ENCODE assay signal across 1 cellular context in the genomic region with DNA sequence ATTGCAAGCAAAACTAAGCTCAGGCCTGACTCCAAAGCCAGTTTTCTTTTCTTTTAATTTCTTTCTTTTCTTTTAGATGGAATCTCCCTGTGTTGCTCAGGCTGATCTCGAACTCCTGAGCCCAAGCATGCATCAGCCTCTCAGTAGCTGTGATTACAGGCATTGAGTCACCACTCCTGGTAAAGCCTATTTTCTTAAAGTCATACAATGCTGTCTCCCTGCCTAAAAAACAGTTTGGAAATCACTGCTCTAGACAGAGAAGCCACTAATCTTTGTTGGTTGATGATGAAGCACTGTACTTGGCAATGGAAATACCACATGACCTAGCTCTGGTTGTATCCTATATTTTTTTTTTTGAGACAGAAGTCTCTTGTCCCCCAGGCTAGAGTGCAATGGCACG.
TF ChIP-seq lines count a peak whose summit lies in the region.

No MANE protein-coding gene starts in this region.

TF ChIP-seq in WTC11, 78 proteins besides CTCF, POLR2A, EP300 and RAD21 (continued from another document):
- TF ChIP-seq, protein P1, sequence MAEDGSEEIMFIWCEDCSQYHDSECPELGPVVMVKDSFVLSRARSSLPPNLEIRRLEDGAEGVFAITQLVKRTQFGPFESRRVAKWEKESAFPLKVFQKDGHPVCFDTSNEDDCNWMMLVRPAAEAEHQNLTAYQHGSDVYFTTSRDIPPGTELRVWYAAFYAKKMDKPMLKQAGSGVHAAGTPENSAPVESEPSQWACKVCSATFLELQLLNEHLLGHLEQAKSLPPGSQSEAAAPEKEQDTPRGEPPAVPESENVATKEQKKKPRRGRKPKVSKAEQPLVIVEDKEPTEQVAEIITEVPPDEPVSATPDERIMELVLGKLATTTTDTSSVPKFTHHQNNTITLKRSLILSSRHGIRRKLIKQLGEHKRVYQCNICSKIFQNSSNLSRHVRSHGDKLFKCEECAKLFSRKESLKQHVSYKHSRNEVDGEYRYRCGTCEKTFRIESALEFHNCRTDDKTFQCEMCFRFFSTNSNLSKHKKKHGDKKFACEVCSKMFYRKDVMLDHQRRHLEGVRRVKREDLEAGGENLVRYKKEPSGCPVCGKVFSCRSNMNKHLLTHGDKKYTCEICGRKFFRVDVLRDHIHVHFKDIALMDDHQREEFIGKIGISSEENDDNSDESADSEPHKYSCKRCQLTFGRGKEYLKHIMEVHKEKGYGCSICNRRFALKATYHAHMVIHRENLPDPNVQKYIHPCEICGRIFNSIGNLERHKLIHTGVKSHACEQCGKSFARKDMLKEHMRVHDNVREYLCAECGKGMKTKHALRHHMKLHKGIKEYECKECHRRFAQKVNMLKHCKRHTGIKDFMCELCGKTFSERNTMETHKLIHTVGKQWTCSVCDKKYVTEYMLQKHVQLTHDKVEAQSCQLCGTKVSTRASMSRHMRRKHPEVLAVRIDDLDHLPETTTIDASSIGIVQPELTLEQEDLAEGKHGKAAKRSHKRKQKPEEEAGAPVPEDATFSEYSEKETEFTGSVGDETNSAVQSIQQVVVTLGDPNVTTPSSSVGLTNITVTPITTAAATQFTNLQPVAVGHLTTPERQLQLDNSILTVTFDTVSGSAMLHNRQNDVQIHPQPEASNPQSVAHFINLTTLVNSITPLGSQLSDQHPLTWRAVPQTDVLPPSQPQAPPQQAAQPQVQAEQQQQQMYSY (CRISPR knock-in tag; IDR thresholded peaks at IDR 0.05) = no peak
- TF ChIP-seq, protein P2, sequence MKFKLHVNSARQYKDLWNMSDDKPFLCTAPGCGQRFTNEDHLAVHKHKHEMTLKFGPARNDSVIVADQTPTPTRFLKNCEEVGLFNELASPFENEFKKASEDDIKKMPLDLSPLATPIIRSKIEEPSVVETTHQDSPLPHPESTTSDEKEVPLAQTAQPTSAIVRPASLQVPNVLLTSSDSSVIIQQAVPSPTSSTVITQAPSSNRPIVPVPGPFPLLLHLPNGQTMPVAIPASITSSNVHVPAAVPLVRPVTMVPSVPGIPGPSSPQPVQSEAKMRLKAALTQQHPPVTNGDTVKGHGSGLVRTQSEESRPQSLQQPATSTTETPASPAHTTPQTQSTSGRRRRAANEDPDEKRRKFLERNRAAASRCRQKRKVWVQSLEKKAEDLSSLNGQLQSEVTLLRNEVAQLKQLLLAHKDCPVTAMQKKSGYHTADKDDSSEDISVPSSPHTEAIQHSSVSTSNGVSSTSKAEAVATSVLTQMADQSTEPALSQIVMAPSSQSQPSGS (CRISPR knock-in tag; IDR thresholded peaks at IDR 0.05; ENCODE audit: borderline replicate concordance, low read depth) = no peak
- TF ChIP-seq, protein P3, sequence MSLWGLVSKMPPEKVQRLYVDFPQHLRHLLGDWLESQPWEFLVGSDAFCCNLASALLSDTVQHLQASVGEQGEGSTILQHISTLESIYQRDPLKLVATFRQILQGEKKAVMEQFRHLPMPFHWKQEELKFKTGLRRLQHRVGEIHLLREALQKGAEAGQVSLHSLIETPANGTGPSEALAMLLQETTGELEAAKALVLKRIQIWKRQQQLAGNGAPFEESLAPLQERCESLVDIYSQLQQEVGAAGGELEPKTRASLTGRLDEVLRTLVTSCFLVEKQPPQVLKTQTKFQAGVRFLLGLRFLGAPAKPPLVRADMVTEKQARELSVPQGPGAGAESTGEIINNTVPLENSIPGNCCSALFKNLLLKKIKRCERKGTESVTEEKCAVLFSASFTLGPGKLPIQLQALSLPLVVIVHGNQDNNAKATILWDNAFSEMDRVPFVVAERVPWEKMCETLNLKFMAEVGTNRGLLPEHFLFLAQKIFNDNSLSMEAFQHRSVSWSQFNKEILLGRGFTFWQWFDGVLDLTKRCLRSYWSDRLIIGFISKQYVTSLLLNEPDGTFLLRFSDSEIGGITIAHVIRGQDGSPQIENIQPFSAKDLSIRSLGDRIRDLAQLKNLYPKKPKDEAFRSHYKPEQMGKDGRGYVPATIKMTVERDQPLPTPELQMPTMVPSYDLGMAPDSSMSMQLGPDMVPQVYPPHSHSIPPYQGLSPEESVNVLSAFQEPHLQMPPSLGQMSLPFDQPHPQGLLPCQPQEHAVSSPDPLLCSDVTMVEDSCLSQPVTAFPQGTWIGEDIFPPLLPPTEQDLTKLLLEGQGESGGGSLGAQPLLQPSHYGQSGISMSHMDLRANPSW (CRISPR knock-in tag; conservative IDR thresholded peaks at IDR 0.05; ENCODE audit: low read depth) = no peak
